Comparison of ENCODE assay signal across 24 cellular contexts in genomic region chr9:125507247-125507646, GRCh38.
"Had no signal": no experiment of that assay in that cellular context is flagged by ENCODE, and none has a peak within 500 bp of the region (broad histone marks: within the 10 kb centered on the region; RNA-seq: fewer than 3 reads in every experiment).

No MANE protein-coding gene starts in this region.

- ATAC-seq: activated T-cell treated with anti-CD3 and anti-CD28 coated beads, Interleukin-2, amount 50 U/mL, for 72 hours; body of pancreas; effector memory CD8-positive, alpha-beta T cell; left colon; lower lobe of right lung; mucosa of descending colon; stimulated activated effector memory CD8-positive, alpha-beta T cell treated with anti-CD3 and anti-CD28 coated beads, Interleukin-12 subunit alpha, Interleukin-12 subunit beta, amount 100 ng/mL, for 72 hours; T-cell had no signal

- H3K9me3 ChIP-seq: body of pancreas, lower lobe of right lung, mucosa of descending colon, ovary, sigmoid colon, thyroid gland, upper lobe of left lung had no signal

- H3K27me3 ChIP-seq: body of pancreas, ovary, sigmoid colon, thyroid gland, upper lobe of left lung had no signal

- H3K4me3 ChIP-seq: body of pancreas, coronary artery, lower lobe of right lung, mucosa of descending colon, ovary, sigmoid colon, thyroid gland, upper lobe of left lung had no signal

- H3K4me1 ChIP-seq: body of pancreas, lower lobe of right lung, upper lobe of left lung had no signal

- H3K27ac ChIP-seq: body of pancreas, coronary artery, lower lobe of right lung, thyroid gland, upper lobe of left lung had no signal

- H3K36me3 ChIP-seq: ovary, sigmoid colon, thyroid gland had no signal

- DNase-seq: activated CD4-positive, alpha-beta T cell treated with anti-CD3 and anti-CD28 coated beads for 4 hours; activated CD4-positive, alpha-beta T cell treated with anti-CD3 and anti-CD28 coated beads, Interleukin-2, amount 50 U/mL, for 4 hours; activated naive CD4-positive, alpha-beta T cell treated with Interleukin-2 at 50 U/mL for 16 hours; activated T-cell treated with anti-CD3 and anti-CD28 coated beads for 4 hours; activated T-cell treated with anti-CD3 and anti-CD28 coated beads, Interleukin-2, amount 50 U/mL, for 72 hours; aorta; body of pancreas; effector memory CD8-positive, alpha-beta T cell; foreskin melanocyte; islet precursor cell; left colon; lower lobe of right lung; mesenchymal stem cell; mucosa of descending colon; nephron progenitor cell; ovary; sigmoid colon; small intestine; stimulated activated CD4-positive, alpha-beta T cell treated with anti-CD3 and anti-CD28 coated beads, Interleukin-4, amount 100 ng/mL, for 24 hours; T-cell; thyroid gland; upper lobe of left lung had no signal
